11 cellular contexts compared by ENCODE assay signal in genomic region chr2:190636362-190636761, GRCh38. TPM values are rescaled to one million over a fixed set of nuclear protein-coding genes. Genes with fewer than 3 reads are reported as not detected.
A peak's percentile ranks its signal among the peaks of the same experiment; 100 is the strongest.
DNase-seq lines count a peak whose midpoint lies in the region; ATAC-seq, FAIRE-seq and TF ChIP-seq lines count a peak whose summit lies in the region.
"Had no signal": no experiment of that assay in that cellular context is flagged by ENCODE, and none has a peak within 500 bp of the region (broad histone marks: within the 10 kb centered on the region; RNA-seq: fewer than 3 reads in every experiment).

No MANE protein-coding gene starts in this region.

- TF ChIP-seq CTCF in RWPE1 (conservative IDR thresholded peaks at IDR 0.05; ENCODE audit: low read depth) (no peak), psoas muscle (IDR thresholded peaks at IDR 0.05) (no peak)

- intact Hi-C loops in psoas muscle (cut with DNase I), result no loop called here

- no peak for TF ChIP-seq POLR2A in GM12892 (IDR thresholded peaks at IDR 0.05; ENCODE audit: low read depth, low read length)

- H3K36me3 ChIP-seq in psoas muscle (ENCODE audit: insufficient read depth in 1 of 2, low read depth in 1 of 2), result no peaks in the 10 kb centered on the region

- POLR2A ChIA-PET in RWPE1 (lab: Yijun Ruan, JAX; ENCODE audit: low non-redundant PET), result no interaction called here

- peaks cover 2% of the 10 kb centered on the region for H3K4me1 ChIP-seq in psoas muscle

- ATAC-seq in psoas muscle, result peak in 3 of 4 donors; percentile 46 to 57 (median 49)

- FAIRE-seq in GM12892 (lab: Jason Lieb, UNC), result peak; percentile 54
- FAIRE-seq: G401.6 had no signal

- no peaks in the 10 kb centered on the region for H3K9me3 ChIP-seq in psoas muscle

- DNase-seq in GM12892 (ENCODE audit: insufficient read length) (no peak), RWPE1 (ENCODE audit: low spot score) (peak; percentile 76), fibroblast of gingiva (ENCODE audit: low read depth) (peak; percentile 51), psoas muscle (no peak), 8988T (no peak), D341Med (ENCODE audit: low spot score) (no peak), NCI-H1417 (lab: John Stamatoyannopoulos, UW) (no peak)
- no peak for DNase-seq in activated naive CD4-positive, alpha-beta T cell (lab: John Stamatoyannopoulos, UW)
- DNase-seq: KG1 had no signal

- CTCF ChIA-PET in RWPE1 (lab: Yijun Ruan, JAX), result interaction anchor here (0.7 kb wide), 1 partner anchor 169 kb away, joined by 3 read pairs; no protein-coding TSS in a partner anchor

- H3K27me3 ChIP-seq in psoas muscle (ENCODE audit: insufficient read depth in 3 of 3, low read length in 2 of 3), result peaks cover 0 to 2% (median 0%) of the 10 kb centered on the region in 3 donors

- H3K4me3 ChIP-seq in psoas muscle, result no peak overlapping the region
- H3K4me3 ChIP-seq: skin epidermis had no signal

- H3K27ac ChIP-seq in RWPE1 (no peak overlapping the region), psoas muscle (peak overlapping the region; percentile 6)

- WGBS in psoas muscle, 3 donors, result 49 to 60% (median 53%) methylated on average over 3 of the region's 3 CpGs

RNA-seq across cellular contexts. Expression of gene NAB1, which starts 12.5 kb away (rescaled TPM):
- polyA plus RNA-seq in GM12892 (2012; ENCODE audit: missing spikeins), result 24.8 TPM
- 10 to 100 TPM in 2 of 4 donors, 1 to 10 TPM in 2; 5.1 to 16.9 (median 8.7) TPM for total RNA-seq in psoas muscle
- polyA plus RNA-seq in psoas muscle, result 1 to 10 TPM; 2.6 to 7.9 (median 5.5) TPM

Comparison
In these comparisons a context has a peak if more than half of its experiments do, and no peak if none do; other contexts are left out.
1. DNase-seq: peak in RWPE1 (single experiment) and fibroblast of gingiva (single experiment); none in GM12892 (single experiment), psoas muscle (0 of 2), 8988T (single experiment), activated naive CD4-positive, alpha-beta T cell (0 of 4), D341Med (single experiment) and NCI-H1417 (0 of 3).